Comparison of ENCODE assay signal across 7 cellular contexts in genomic region chr6:116280960-116281316, GRCh38. TPM values are rescaled to one million over a fixed set of nuclear protein-coding genes. Genes with fewer than 3 reads are reported as not detected.
DNase-seq lines count a peak whose midpoint lies in the region; ATAC-seq and TF ChIP-seq lines count a peak whose summit lies in the region.

No MANE protein-coding gene starts in this region.

- peaks cover 38% of the 10 kb centered on the region for H3K79me2 ChIP-seq in HCT116 (ENCODE audit: insufficient read depth, low read length)

- H3K9me3 ChIP-seq in HCT116 (ENCODE audit: control insufficient read depth in 1 of 2, insufficient read depth in 1 of 2, low read depth in 1 of 2, low read length in 2 of 2) (no peaks in the 10 kb centered on the region), T-helper 17 cell (ENCODE audit: control insufficient read depth, low read length, poor library complexity, severe bottlenecking) (no peaks in the 10 kb centered on the region), skeletal muscle tissue (ENCODE audit: control insufficient read depth in 3 of 3, low read length in 3 of 3) (no peaks in the 10 kb centered on the region)

- peak overlapping the region; percentile 88 for H3K4me2 ChIP-seq in HCT116 (ENCODE audit: low read length)

- no peak for DNase-seq in HCT116 (ENCODE audit: low read depth, low spot score)
- no peak for DNase-seq in T-helper 17 cell
- no peak for DNase-seq in foreskin fibroblast
- no peak for DNase-seq in GM19240 (ENCODE audit: insufficient read length, low spot score)

- ATAC-seq in HCT116 (no peak), T-helper 17 cell (no peak), GM18517 (IDR thresholded peaks at IDR 0.05; ENCODE audit: unreplicated experiment) (no peak), GM21390 (IDR thresholded peaks at IDR 0.05; ENCODE audit: unreplicated experiment) (no peak)

- peak overlapping the region; percentile 98 for H3K27ac Mint-ChIP-seq in T-helper 17 cell

- TF ChIP-seq RAD21 in HCT116 (IDR thresholded peaks at IDR 0.05; ENCODE audit: low read depth): no peak

- H3K4me1 Mint-ChIP-seq in T-helper 17 cell: peaks cover 34% of the 10 kb centered on the region

- RAD21 ChIA-PET in HCT116 (lab: Charles Lee; ENCODE audit: low non-redundant PET in 1 of 2, low total read pairs in 2 of 2, uncharacterized antibody in 2 of 2, unreplicated experiment in 2 of 2): no interaction called here

- TF ChIP-seq CTCF in HCT116 (IDR thresholded peaks at IDR 0.05 in 2 of 3, conservative IDR thresholded peaks at IDR 0.05 in 1 of 3; ENCODE audit: borderline replicate concordance in 1 of 3, insufficient read depth in 1 of 3, low read depth in 2 of 3, low read length in 2 of 3) (no peak), foreskin fibroblast (IDR thresholded peaks at IDR 0.05; ENCODE audit: low read depth, low read length) (no peak)

- no peaks in the 10 kb centered on the region for H3K27me3 ChIP-seq in HCT116 (ENCODE audit: insufficient read depth, low read length)
- no peaks in the 10 kb centered on the region for H3K27me3 ChIP-seq in skeletal muscle tissue (ENCODE audit: control insufficient read depth in 3 of 3, insufficient read depth in 3 of 3, low read length in 3 of 3)

- peak overlapping the region in 1 of 2 experiments; percentile 95; a peak in 1 of 4 replicates for H3K4me3 ChIP-seq in HCT116 (replicated peaks in 1 of 2; ENCODE audit: low read depth in 1 of 2, low read length in 2 of 2)
- H3K4me3 ChIP-seq in foreskin fibroblast (ENCODE audit: low read depth in 1 of 2, low read length in 2 of 2): peak overlapping the region; percentile 90 to 92
- peak overlapping the region; percentile 90 to 98 (median 95) for H3K4me3 ChIP-seq in skeletal muscle tissue (ENCODE audit: low read length in 3 of 3)

- peaks cover 15% of the 10 kb centered on the region for H3K36me3 Mint-ChIP-seq in T-helper 17 cell (ENCODE audit: low read depth)

- no peak overlapping the region for H2AFZ ChIP-seq in HCT116 (ENCODE audit: low read depth, low read length, poor library complexity, severe bottlenecking)

- H4K20me1 ChIP-seq in HCT116 (ENCODE audit: insufficient read depth): no peaks in the 10 kb centered on the region

- no peak for TF ChIP-seq POLR2A in HCT116 (IDR thresholded peaks at IDR 0.05; ENCODE audit: borderline replicate concordance, extremely low read depth, insufficient read depth, insufficient read length)

- POLR2A ChIA-PET in HCT116 (lab: Charles Lee): no interaction called here

- no TSS peak for BruUV-seq in HCT116 (replicated peaks; lab: Mats Ljungman, UMichigan)

- peaks cover 0 to 12% of the 10 kb centered on the region in 2 experiments; a peak in 2 of 4 replicates for H3K36me3 ChIP-seq in HCT116 (ENCODE audit: control insufficient read depth in 1 of 2, insufficient read depth in 2 of 2, low read length in 2 of 2)
- H3K36me3 ChIP-seq in skeletal muscle tissue (ENCODE audit: control insufficient read depth in 3 of 3, insufficient read depth in 3 of 3, low read length in 3 of 3): peaks cover 3 to 12% (median 9%) of the 10 kb centered on the region in 3 donors

- CTCF ChIA-PET in HCT116 (lab: Charles Lee): no interaction called here

- H3K4me3 Mint-ChIP-seq in T-helper 17 cell: peak overlapping the region; percentile 99

- H3K27ac ChIP-seq in HCT116 (ENCODE audit: low read depth, low read length) (no peak overlapping the region), skeletal muscle tissue (ENCODE audit: low read depth, low read length) (peak overlapping the region; percentile 99)

- H3K4me1 ChIP-seq in HCT116 (ENCODE audit: control insufficient read depth in 1 of 2, insufficient read depth in 2 of 2, low read length in 2 of 2) (peaks cover 6 to 17% of the 10 kb centered on the region in 2 experiments), skeletal muscle tissue (ENCODE audit: control insufficient read depth in 3 of 3, insufficient read depth in 3 of 3, low read length in 3 of 3) (peaks cover 16 to 30% (median 29%) of the 10 kb centered on the region in 3 donors)

- intact Hi-C loops in HCT116 (cut with micrococcal nuclease): no loop called here

- H3K27me3 Mint-ChIP-seq in T-helper 17 cell: no peaks in the 10 kb centered on the region

- H3K9ac ChIP-seq in HCT116 (ENCODE audit: low read length) (no peak overlapping the region), skeletal muscle tissue (ENCODE audit: low read depth in 1 of 3, low read length in 3 of 3) (peak overlapping the region in 1 of 3 donors; percentile 93)

- H3K9me2 ChIP-seq in HCT116 (ENCODE audit: insufficient read depth): no peaks in the 10 kb centered on the region

TF ChIP-seq in HCT116, 20 proteins besides CTCF, POLR2A, EP300 and RAD21:
- TF ChIP-seq ZNF274 (IDR thresholded peaks at IDR 0.05; ENCODE audit: low read depth, low read length): no peak
TF ChIP-seq in HCT116: peak in this region for 0.

RNA-seq across cellular contexts. Expression of gene TSPYL1, which starts 1.2 kb away (rescaled TPM):
- total RNA-seq in HCT116 (2021; ENCODE audit: unreplicated experiment): 70.3 TPM
- 37.3 and 38.5 TPM in 2 replicates for polyA plus RNA-seq in HCT116 (2012)
- total RNA-seq in T-helper 17 cell: 100 to 1,000 TPM; 199 to 216 TPM
- 79.9 TPM for total RNA-seq in skeletal muscle tissue

RNA-seq across cellular contexts. Expression of gene TSPYL4, which starts 27.1 kb away (rescaled TPM):
- total RNA-seq in HCT116 (2021; ENCODE audit: unreplicated experiment): 5.4 TPM
- 3.6 and 5.1 TPM in 2 replicates for polyA plus RNA-seq in HCT116 (2012)
- 10 to 100 TPM; 45.8 to 56.5 TPM for total RNA-seq in T-helper 17 cell
- total RNA-seq in skeletal muscle tissue: 8.4 TPM
